Comparison of ENCODE assay signal across 1 cellular context in genomic region chr7:131538791-131539179, GRCh38.
TF ChIP-seq lines count a peak whose summit lies in the region.

No MANE protein-coding gene starts in this region.

TF ChIP-seq in H1, 55 proteins besides CTCF, POLR2A, EP300 and RAD21:
- TF ChIP-seq TEAD4 (IDR thresholded peaks at IDR 0.05; ENCODE audit: low read depth, low read length): no peak
- peak; percentile 48; the same call in 1 of the 2 replicates for TF ChIP-seq MAX (IDR thresholded peaks at IDR 0.05)
TF ChIP-seq in H1: peak in this region for 1.
